17 cellular contexts compared by ENCODE assay signal in the genomic region with DNA sequence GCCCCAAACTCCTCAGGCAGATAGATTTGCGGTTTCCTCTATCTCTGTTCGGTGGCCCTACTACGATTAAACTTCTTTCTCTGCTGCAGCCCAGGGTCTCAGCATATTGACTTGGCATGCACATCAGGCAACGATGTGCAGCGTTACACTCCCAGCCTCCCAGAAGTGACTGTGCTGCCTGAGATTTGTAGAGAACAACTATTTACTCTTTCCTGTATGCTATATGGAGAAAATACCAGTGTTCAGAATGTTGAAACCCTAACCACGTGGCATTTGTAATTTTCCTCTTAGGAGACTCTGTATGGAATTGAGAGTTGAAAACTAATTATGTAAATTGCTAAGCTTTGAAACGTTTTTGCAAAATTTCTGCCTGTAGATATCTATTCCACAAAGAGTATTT. TPM values are rescaled to one million over a fixed set of nuclear protein-coding genes. Genes with fewer than 3 reads are reported as not detected.
DNase-seq lines count a peak whose midpoint lies in the region; TF ChIP-seq lines count a peak whose summit lies in the region.
"Had no signal": no experiment of that assay in that cellular context is flagged by ENCODE, and none has a peak within 500 bp of the region (broad histone marks: within the 10 kb centered on the region; RNA-seq: fewer than 3 reads in every experiment).

No MANE protein-coding gene starts in this region.

- POLR2A ChIA-PET in GM10248 (lab: Yijun Ruan, JAX) = no interaction called here

- H3K9me3 ChIP-seq in HUES6 (ENCODE audit: control insufficient read depth, insufficient read depth, low read depth, low read length) = no peaks in the 10 kb centered on the region
- H3K9me3 ChIP-seq: SJSA1 had no signal

- TF ChIP-seq CTCF in GM10248 (IDR thresholded peaks at IDR 0.05; ENCODE audit: control extremely low read depth, extremely low read depth, low read depth, missing control alignments) = no peak

- no peak overlapping the region for H3K9ac ChIP-seq in HUES6 (ENCODE audit: low read length)
- H3K9ac ChIP-seq: KMS-11 had no signal

- H3K27me3 ChIP-seq in HUES6 (ENCODE audit: control insufficient read depth, insufficient read depth, low read length) = no peaks in the 10 kb centered on the region
- H3K27me3 ChIP-seq: SJSA1 had no signal

- H3K4me3 ChIP-seq in HUES6 (ENCODE audit: low read depth, low read length) = no peak overlapping the region
- H3K4me3 ChIP-seq: PC-9, SJSA1 had no signal

- peaks cover 62% of the 10 kb centered on the region for H3K4me1 ChIP-seq in HUES6 (ENCODE audit: control insufficient read depth, insufficient read depth, low read length)

- DNase-seq in midbrain (lab: John Stamatoyannopoulos, UW) (peak; percentile 31), GM10248 (ENCODE audit: extremely low spot score) (no peak), AML-193 (lab: John Stamatoyannopoulos, UW) (no peak), NCI-H524 treated with DMSO at 0.1 percent for 48 hours (lab: John Stamatoyannopoulos, UW) (no peak)
- DNase-seq: CD8-positive, alpha-beta memory T cell; DMS79 treated with DMSO at 0.1 percent for 48 hours; NCI-H1048; NCI-H146; NCI-H2081 treated with DMSO at 0.1 percent for 48 hours; NCI-H510A; NCI-H82; PC-9 had no signal

- peaks cover 7% of the 10 kb centered on the region; the same call in 1 of the 2 replicates for H3K36me3 ChIP-seq in HUES6 (ENCODE audit: control insufficient read depth, insufficient read depth, low read length)

- CTCF ChIA-PET in GM10248 (lab: Yijun Ruan, JAX) = no interaction called here

- peak overlapping the region; percentile 54; the same call in 1 of the 2 replicates for H3K27ac ChIP-seq in HUES6 (ENCODE audit: low read depth, low read length)
- peak overlapping the region; percentile 97 for H3K27ac ChIP-seq in cingulate gyrus (ENCODE audit: low read depth, low read length)
- peak overlapping the region; percentile 99 for H3K27ac ChIP-seq in temporal lobe (ENCODE audit: low read depth, low read length)
- H3K27ac ChIP-seq: KMS-11, PC-9, SJSA1 had no signal

RNA-seq across cellular contexts. Expression of gene GNAI1, which starts 50.9 kb away (rescaled TPM):
- 161 TPM for total RNA-seq in temporal lobe
